1 cellular context compared by ENCODE assay signal in the genomic region with DNA sequence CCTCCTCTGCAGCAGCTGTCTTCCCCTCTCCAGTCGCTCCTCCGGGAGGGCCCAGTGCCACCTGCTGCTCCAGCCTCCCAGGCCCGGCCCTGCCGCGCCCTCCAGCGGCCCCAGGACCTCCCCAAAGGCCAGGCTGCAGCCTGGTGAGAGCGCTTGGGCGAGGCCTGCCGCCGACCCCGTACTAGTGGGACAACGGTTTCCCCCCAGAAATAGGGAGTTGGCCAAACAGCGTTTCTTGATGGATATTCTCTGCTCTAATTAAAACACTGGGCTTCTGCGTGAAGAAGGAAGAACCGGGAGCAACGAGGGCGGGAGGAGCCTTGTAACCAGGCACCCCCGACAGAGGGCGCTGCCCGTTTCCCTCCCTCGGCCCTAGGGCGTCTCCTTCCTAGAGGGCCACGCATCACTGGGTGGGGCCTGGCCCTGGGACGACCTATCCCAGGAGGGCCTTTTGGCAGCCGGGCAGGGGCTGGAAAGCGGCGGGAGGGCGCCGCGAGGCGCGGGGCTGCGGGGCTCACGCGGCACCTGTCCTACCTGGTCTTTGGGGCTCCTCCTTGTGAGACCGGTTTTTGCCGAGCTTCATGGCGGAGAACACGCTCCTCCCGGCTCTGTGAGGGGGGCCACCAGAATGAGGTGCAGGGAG.
TF ChIP-seq lines count a peak whose summit lies in the region.

No MANE protein-coding gene starts in this region.

TF ChIP-seq in H1, 55 proteins besides CTCF, POLR2A, EP300 and RAD21:
- TF ChIP-seq BCL11A (IDR thresholded peaks at IDR 0.05; ENCODE audit: low read depth in 2 of 2, low read length in 2 of 2) (no peak), TAF7 (optimal IDR thresholded peaks at IDR 0.05; ENCODE audit: borderline replicate concordance, low read depth, low read length) (peak; percentile 37), GABPA (IDR thresholded peaks at IDR 0.05; ENCODE audit: borderline replicate concordance, insufficient read depth, low read length) (no peak), FOSL1 (IDR thresholded peaks at IDR 0.05; ENCODE audit: insufficient read depth, low read depth, low read length) (no peak), CBX8 (IDR thresholded peaks at IDR 0.05; ENCODE audit: borderline replicate concordance, low read depth, low read length) (no peak), SAP30 (IDR thresholded peaks at IDR 0.05; ENCODE audit: insufficient read depth, insufficient replicate concordance, low read length) (no peak), TAF1 (IDR thresholded peaks at IDR 0.05; ENCODE audit: low read depth, low read length) (0 out of 2 replicates have a peak, but pooled peaks have one; percentile 35), CBX5 (IDR thresholded peaks at IDR 0.05; ENCODE audit: low read depth, low read length) (no peak), SP4 (IDR thresholded peaks at IDR 0.05; ENCODE audit: low read length) (no peak), CREB1 (IDR thresholded peaks at IDR 0.05) (peak; percentile 81), ATF3 (IDR thresholded peaks at IDR 0.05; ENCODE audit: insufficient read depth, low read depth, low read length) (no peak), JUN (IDR thresholded peaks at IDR 0.05; ENCODE audit: low read depth, low read length) (no peak), KDM1A (IDR thresholded peaks at IDR 0.05; ENCODE audit: borderline replicate concordance, low read length) (0 out of 2 replicates have a peak, but pooled peaks have one; percentile 9), ATF2 (IDR thresholded peaks at IDR 0.05; ENCODE audit: low read length) (no peak), RFX5 (IDR thresholded peaks at IDR 0.05; ENCODE audit: borderline replicate concordance, low read depth, low read length) (no peak), SP2 (IDR thresholded peaks at IDR 0.05; ENCODE audit: low read length) (no peak), ZNF274 (IDR thresholded peaks at IDR 0.05; ENCODE audit: borderline replicate concordance, extremely low read depth, low read length) (no peak), ASH2L (IDR thresholded peaks at IDR 0.05; ENCODE audit: low read length) (peak; percentile 71), TBP (IDR thresholded peaks at IDR 0.05; ENCODE audit: low read depth, low read length) (0 out of 2 replicates have a peak, but pooled peaks have one; percentile 45), SIN3A (conservative IDR thresholded peaks at IDR 0.05 in 1 of 2, IDR thresholded peaks at IDR 0.05 in 1 of 2; ENCODE audit: low read depth in 1 of 2, low read length in 2 of 2) (0 out of 4 replicates have a peak, but pooled peaks of 1 of the 2 experiments have one; percentile 43), POLR2AphosphoS5 (IDR thresholded peaks at IDR 0.05; ENCODE audit: low read depth, low read length) (no peak), RNF2 (IDR thresholded peaks at IDR 0.05; ENCODE audit: borderline replicate concordance, low read depth, low read length, missing control alignments, poor library complexity, severe bottlenecking) (no peak), USF2 (IDR thresholded peaks at IDR 0.05; ENCODE audit: low read length) (no peak), YY1 (IDR thresholded peaks at IDR 0.05; ENCODE audit: low read depth, low read length) (peak; percentile 67; the same call in 1 of the 2 replicates), SRF (IDR thresholded peaks at IDR 0.05; ENCODE audit: low read depth, low read length) (no peak), CHD1 (IDR thresholded peaks at IDR 0.05; ENCODE audit: low read depth, low read length) (no peak), MAFK (IDR thresholded peaks at IDR 0.05; ENCODE audit: low read depth, low read length) (no peak), RBBP5 (IDR thresholded peaks at IDR 0.05; ENCODE audit: borderline replicate concordance, low read depth, low read length) (peak; percentile 72; the same call in 1 of the 2 replicates), SP1 (IDR thresholded peaks at IDR 0.05; ENCODE audit: low read depth, low read length) (no peak; the same call in 1 of the 2 replicates), KDM4A (IDR thresholded peaks at IDR 0.05; ENCODE audit: low read depth, low read length, severe bottlenecking) (peak; percentile 94), GTF2F1 (IDR thresholded peaks at IDR 0.05; ENCODE audit: borderline replicate concordance, low read depth, low read length) (no peak), RXRA (IDR thresholded peaks at IDR 0.05; ENCODE audit: insufficient read depth, low read depth, low read length) (no peak), POU5F1 (IDR thresholded peaks at IDR 0.05; ENCODE audit: low read depth, low read length) (no peak), E2F6 (IDR thresholded peaks at IDR 0.05) (peak; percentile 84; the same call in 1 of the 2 replicates), EGR1 (IDR thresholded peaks at IDR 0.05; ENCODE audit: borderline replicate concordance, low read depth, low read length) (peak; percentile 4; the same call in 1 of the 2 replicates), CEBPB (IDR thresholded peaks at IDR 0.05; ENCODE audit: low read depth, low read length) (no peak), BACH1 (IDR thresholded peaks at IDR 0.05; ENCODE audit: low read length) (no peak), JUND (IDR thresholded peaks at IDR 0.05; ENCODE audit: low read length) (0 out of 2 replicates have a peak, but pooled peaks have one; percentile 27), HDAC6 (IDR thresholded peaks at IDR 0.05; ENCODE audit: low read depth, low read length) (no peak), CHD7 (IDR thresholded peaks at IDR 0.05; ENCODE audit: insufficient replicate concordance, low read length) (no peak), SUZ12 (IDR thresholded peaks at IDR 0.05; ENCODE audit: low read length) (no peak), NRF1 (IDR thresholded peaks at IDR 0.05; ENCODE audit: low read depth, low read length) (no peak), BRCA1 (IDR thresholded peaks at IDR 0.05; ENCODE audit: low read depth, low read length) (no peak), HDAC2 (IDR thresholded peaks at IDR 0.05; ENCODE audit: borderline replicate concordance in 1 of 2, low read depth in 2 of 2, low read length in 2 of 2) (no peak; a peak in 1 of 4 replicates), KDM5A (IDR thresholded peaks at IDR 0.05; ENCODE audit: low read length) (peak; percentile 73), TCF12 (IDR thresholded peaks at IDR 0.05; ENCODE audit: low read depth, low read length) (no peak), SIRT6 (IDR thresholded peaks at IDR 0.05; ENCODE audit: low read length) (no peak), EZH2 (IDR thresholded peaks at IDR 0.05; ENCODE audit: low read depth, low read length, severe bottlenecking) (no peak), PHF8 (conservative IDR thresholded peaks at IDR 0.05; ENCODE audit: low read depth, low read length) (0 out of 2 replicates have a peak, but pooled peaks have one; percentile 22), CTBP2 (IDR thresholded peaks at IDR 0.05; ENCODE audit: borderline replicate concordance, insufficient read depth, insufficient read length, low read length) (no peak), SIX5 (IDR thresholded peaks at IDR 0.05; ENCODE audit: low read depth, low read length) (no peak), NANOG (IDR thresholded peaks at IDR 0.05; ENCODE audit: insufficient read depth, low read depth, low read length, poor library complexity, severe bottlenecking) (no peak), CHD2 (IDR thresholded peaks at IDR 0.05; ENCODE audit: low read length) (peak; percentile 38; the same call in 1 of the 2 replicates), TEAD4 (IDR thresholded peaks at IDR 0.05; ENCODE audit: low read depth, low read length) (no peak)
- TF ChIP-seq, protein P1, sequence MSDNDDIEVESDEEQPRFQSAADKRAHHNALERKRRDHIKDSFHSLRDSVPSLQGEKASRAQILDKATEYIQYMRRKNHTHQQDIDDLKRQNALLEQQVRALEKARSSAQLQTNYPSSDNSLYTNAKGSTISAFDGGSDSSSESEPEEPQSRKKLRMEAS (IDR thresholded peaks at IDR 0.05), result peak; percentile 84
